22 cellular contexts compared by ENCODE assay signal in genomic region chr17:13475574-13476223, GRCh38.
"Had no signal": no experiment of that assay in that cellular context is flagged by ENCODE, and none has a peak within 500 bp of the region (broad histone marks: within the 10 kb centered on the region; RNA-seq: fewer than 3 reads in every experiment).

No MANE protein-coding gene starts in this region.

- H3K27ac Mint-ChIP-seq: memory B cell, mesothelial cell of epicardium, natural killer cell, progenitor cell of endocrine pancreas had no signal

- DNase-seq: effector memory CD4-positive, alpha-beta T cell; esophagus squamous epithelium; foreskin fibroblast; glutamatergic neuron; kidney; left cardiac atrium; left ventricle myocardium inferior; lower lobe of right lung; natural killer cell; pancreas; right cardiac atrium; small intestine; stimulated activated CD4-positive, alpha-beta T cell treated with anti-CD3 and anti-CD28 coated beads, Interleukin-12 subunit alpha, Interleukin-12 subunit beta, amount 100 ng/mL, for 4 hours; stimulated activated naive CD4-positive, alpha-beta T cell treated with Interleukin-2 at 50 U/mL for 16 hours; trophoblast cell had no signal

- H3K4me1 ChIP-seq: gastroesophageal sphincter, left ventricle myocardium inferior, lower lobe of right lung, pancreas had no signal

- H3K4me3 Mint-ChIP-seq: memory B cell, mesothelial cell of epicardium, natural killer cell, neural crest cell had no signal

- H3K4me3 ChIP-seq: esophagus squamous epithelium, gastroesophageal sphincter, left ventricle myocardium inferior, lower lobe of right lung, pancreas had no signal

- H3K27me3 Mint-ChIP-seq: progenitor cell of endocrine pancreas had no signal

- H3K36me3 Mint-ChIP-seq: memory B cell had no signal

- H3K4me1 Mint-ChIP-seq: memory B cell, natural killer cell had no signal

- H3K9me3 ChIP-seq: pancreas had no signal

- ATAC-seq: gastroesophageal sphincter, left cardiac atrium, lower lobe of right lung, natural killer cell, pancreas, right cardiac atrium had no signal

- FAIRE-seq: kidney, pancreas, small intestine, urothelium cell line had no signal

- H3K36me3 ChIP-seq: esophagus squamous epithelium, gastroesophageal sphincter, left ventricle myocardium inferior, lower lobe of right lung, pancreas had no signal

- H3K27ac ChIP-seq: epithelial cell of prostate, esophagus squamous epithelium, gastroesophageal sphincter, left ventricle myocardium inferior, lower lobe of right lung, pancreas had no signal
